ENCODE assay signal across 1 cellular context in the genomic region with DNA sequence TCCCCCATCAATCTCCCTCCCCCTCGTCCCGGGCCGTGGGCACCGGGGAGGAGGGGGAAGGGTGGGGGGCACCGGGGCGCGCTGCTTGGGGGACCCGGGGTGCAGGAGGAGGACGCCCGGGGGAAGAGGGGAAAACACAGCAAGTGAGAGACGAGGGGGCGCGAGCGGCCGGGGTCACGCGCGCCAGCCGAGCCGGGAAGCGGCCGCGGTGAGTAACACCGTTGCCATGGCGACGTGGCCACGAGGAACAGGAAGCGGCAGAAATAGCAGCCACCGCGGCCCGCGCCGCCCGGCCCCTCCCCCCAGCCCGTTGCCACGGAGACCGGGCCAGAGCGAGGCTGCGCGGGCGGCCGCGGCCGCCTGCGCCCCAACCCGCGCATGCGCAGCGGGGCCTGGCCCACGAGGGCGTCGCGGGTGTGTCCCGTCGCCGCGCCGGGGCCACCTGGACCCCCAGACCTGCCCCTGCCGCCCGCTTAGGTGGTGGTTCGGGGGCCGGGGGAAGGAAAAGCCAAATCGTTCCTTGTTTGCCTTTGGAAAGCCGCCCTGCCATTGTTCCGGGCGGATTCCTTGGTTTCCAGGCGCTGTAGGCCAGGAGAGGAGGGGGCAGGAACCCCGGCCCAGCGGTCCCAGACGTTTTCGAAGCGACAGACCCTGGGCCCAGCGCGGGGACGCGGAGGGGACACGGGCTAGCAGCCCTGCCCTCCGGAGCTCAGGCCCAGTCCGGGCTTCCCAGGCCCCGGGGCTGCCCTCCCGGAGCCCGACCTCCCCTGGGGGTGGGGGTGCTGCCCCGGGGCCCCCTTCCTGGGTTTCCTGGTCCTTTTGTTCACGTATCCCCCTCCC.
A peak's percentile ranks its signal among the peaks of the same experiment; 100 is the strongest.
TF ChIP-seq lines count a peak whose summit lies in the region.

No MANE protein-coding gene starts in this region.

TF ChIP-seq in HepG2, 621 proteins besides CTCF, POLR2A, EP300 and RAD21 (continued from another document and continues in another):
- TF ChIP-seq, protein P1, sequence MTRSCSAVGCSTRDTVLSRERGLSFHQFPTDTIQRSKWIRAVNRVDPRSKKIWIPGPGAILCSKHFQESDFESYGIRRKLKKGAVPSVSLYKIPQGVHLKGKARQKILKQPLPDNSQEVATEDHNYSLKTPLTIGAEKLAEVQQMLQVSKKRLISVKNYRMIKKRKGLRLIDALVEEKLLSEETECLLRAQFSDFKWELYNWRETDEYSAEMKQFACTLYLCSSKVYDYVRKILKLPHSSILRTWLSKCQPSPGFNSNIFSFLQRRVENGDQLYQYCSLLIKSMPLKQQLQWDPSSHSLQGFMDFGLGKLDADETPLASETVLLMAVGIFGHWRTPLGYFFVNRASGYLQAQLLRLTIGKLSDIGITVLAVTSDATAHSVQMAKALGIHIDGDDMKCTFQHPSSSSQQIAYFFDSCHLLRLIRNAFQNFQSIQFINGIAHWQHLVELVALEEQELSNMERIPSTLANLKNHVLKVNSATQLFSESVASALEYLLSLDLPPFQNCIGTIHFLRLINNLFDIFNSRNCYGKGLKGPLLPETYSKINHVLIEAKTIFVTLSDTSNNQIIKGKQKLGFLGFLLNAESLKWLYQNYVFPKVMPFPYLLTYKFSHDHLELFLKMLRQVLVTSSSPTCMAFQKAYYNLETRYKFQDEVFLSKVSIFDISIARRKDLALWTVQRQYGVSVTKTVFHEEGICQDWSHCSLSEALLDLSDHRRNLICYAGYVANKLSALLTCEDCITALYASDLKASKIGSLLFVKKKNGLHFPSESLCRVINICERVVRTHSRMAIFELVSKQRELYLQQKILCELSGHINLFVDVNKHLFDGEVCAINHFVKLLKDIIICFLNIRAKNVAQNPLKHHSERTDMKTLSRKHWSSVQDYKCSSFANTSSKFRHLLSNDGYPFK (CRISPR knock-in tag; IDR thresholded peaks at IDR 0.05; ENCODE audit: borderline replicate concordance) = peak; percentile 50; the same call in 1 of the 2 replicates
- TF ChIP-seq ARID3A (IDR thresholded peaks at IDR 0.05; ENCODE audit: low read depth, low read length) (no peak; the same call in 1 of the 2 replicates), ZFP90 (CRISPR knock-in tag; IDR thresholded peaks at IDR 0.05; ENCODE audit: borderline replicate concordance) (no peak), ZNF782 (CRISPR knock-in tag; IDR thresholded peaks at IDR 0.05; ENCODE audit: borderline replicate concordance) (no peak), SALL1 (CRISPR knock-in tag; IDR thresholded peaks at IDR 0.05) (0 out of 2 replicates have a peak, but pooled peaks have one; percentile 7), FIP1L1 (IDR thresholded peaks at IDR 0.05; ENCODE audit: borderline replicate concordance, insufficient read depth, low read depth, low read length) (no peak), ZNF33A (CRISPR knock-in tag; IDR thresholded peaks at IDR 0.05; ENCODE audit: borderline replicate concordance) (no peak), SMAD3 (CRISPR knock-in tag; IDR thresholded peaks at IDR 0.05) (no peak), ZNF766 (CRISPR knock-in tag; IDR thresholded peaks at IDR 0.05; ENCODE audit: borderline replicate concordance) (no peak), JARID2 (CRISPR knock-in tag; IDR thresholded peaks at IDR 0.05; ENCODE audit: insufficient replicate concordance) (no peak), GPBP1L1 (CRISPR knock-in tag; IDR thresholded peaks at IDR 0.05) (no peak), ZNF543 (CRISPR knock-in tag; IDR thresholded peaks at IDR 0.05) (no peak), ZNF589 (CRISPR knock-in tag; conservative IDR thresholded peaks at IDR 0.05) (no peak), TEF (CRISPR knock-in tag; IDR thresholded peaks at IDR 0.05) (no peak), RELA (CRISPR knock-in tag; IDR thresholded peaks at IDR 0.05) (no peak), GFI1 (CRISPR knock-in tag; IDR thresholded peaks at IDR 0.05; ENCODE audit: borderline replicate concordance) (no peak), FOXM1 (CRISPR knock-in tag; IDR thresholded peaks at IDR 0.05) (no peak), ZGPAT (CRISPR knock-in tag; IDR thresholded peaks at IDR 0.05) (no peak), DNMT1 (CRISPR knock-in tag; IDR thresholded peaks at IDR 0.05) (no peak), ZKSCAN5 (CRISPR knock-in tag; IDR thresholded peaks at IDR 0.05) (no peak)
- TF ChIP-seq, protein P2, sequence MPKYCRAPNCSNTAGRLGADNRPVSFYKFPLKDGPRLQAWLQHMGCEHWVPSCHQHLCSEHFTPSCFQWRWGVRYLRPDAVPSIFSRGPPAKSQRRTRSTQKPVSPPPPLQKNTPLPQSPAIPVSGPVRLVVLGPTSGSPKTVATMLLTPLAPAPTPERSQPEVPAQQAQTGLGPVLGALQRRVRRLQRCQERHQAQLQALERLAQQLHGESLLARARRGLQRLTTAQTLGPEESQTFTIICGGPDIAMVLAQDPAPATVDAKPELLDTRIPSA (CRISPR knock-in tag; IDR thresholded peaks at IDR 0.05; ENCODE audit: borderline replicate concordance) = no peak
- TF ChIP-seq, protein P3, sequence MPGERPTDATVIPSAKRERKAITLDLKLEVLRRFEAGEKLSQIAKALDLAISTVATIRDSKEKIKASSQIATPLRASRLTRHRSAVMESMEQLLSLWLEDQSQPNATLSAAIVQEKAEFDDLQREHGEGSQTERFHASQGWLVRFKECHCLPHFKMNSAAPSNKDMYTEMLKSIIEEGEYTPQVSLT (CRISPR knock-in tag; IDR thresholded peaks at IDR 0.05; ENCODE audit: borderline replicate concordance, low read depth) = no peak; the same call in 1 of the 2 replicates
- TF ChIP-seq, protein P4, sequence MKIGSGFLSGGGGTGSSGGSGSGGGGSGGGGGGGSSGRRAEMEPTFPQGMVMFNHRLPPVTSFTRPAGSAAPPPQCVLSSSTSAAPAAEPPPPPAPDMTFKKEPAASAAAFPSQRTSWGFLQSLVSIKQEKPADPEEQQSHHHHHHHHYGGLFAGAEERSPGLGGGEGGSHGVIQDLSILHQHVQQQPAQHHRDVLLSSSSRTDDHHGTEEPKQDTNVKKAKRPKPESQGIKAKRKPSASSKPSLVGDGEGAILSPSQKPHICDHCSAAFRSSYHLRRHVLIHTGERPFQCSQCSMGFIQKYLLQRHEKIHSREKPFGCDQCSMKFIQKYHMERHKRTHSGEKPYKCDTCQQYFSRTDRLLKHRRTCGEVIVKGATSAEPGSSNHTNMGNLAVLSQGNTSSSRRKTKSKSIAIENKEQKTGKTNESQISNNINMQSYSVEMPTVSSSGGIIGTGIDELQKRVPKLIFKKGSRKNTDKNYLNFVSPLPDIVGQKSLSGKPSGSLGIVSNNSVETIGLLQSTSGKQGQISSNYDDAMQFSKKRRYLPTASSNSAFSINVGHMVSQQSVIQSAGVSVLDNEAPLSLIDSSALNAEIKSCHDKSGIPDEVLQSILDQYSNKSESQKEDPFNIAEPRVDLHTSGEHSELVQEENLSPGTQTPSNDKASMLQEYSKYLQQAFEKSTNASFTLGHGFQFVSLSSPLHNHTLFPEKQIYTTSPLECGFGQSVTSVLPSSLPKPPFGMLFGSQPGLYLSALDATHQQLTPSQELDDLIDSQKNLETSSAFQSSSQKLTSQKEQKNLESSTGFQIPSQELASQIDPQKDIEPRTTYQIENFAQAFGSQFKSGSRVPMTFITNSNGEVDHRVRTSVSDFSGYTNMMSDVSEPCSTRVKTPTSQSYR (CRISPR knock-in tag; IDR thresholded peaks at IDR 0.05; ENCODE audit: borderline replicate concordance) = peak; percentile 92
- TF ChIP-seq, protein P5, sequence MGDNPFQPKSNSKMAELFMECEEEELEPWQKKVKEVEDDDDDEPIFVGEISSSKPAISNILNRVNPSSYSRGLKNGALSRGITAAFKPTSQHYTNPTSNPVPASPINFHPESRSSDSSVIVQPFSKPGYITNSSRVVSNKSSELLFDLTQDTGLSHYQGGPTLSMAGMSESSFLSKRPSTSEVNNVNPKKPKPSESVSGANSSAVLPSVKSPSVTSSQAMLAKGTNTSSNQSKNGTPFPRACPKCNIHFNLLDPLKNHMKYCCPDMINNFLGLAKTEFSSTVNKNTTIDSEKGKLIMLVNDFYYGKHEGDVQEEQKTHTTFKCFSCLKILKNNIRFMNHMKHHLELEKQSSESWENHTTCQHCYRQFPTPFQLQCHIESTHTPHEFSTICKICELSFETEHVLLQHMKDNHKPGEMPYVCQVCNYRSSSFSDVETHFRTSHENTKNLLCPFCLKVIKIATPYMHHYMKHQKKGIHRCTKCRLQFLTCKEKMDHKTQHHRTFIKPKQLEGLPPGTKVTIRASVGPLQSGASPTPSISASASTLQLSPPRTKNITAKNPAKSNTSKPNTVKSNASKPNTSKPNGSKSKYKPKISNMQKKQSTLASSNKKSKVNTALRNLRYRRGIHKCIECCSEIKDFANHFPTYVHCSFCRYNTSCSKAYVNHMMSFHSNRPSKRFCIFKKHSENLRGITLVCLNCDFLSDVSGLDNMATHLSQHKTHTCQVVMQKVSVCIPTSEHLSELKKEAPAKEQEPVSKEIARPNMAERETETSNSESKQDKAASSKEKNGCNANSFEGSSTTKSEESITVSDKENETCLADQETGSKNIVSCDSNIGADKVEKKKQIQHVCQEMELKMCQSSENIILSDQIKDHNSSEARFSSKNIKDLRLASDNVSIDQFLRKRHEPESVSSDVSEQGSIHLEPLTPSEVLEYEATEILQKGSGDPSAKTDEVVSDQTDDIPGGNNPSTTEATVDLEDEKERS (CRISPR knock-in tag; IDR thresholded peaks at IDR 0.05) = no peak; the same call in 1 of the 2 replicates
- TF ChIP-seq, protein P6, sequence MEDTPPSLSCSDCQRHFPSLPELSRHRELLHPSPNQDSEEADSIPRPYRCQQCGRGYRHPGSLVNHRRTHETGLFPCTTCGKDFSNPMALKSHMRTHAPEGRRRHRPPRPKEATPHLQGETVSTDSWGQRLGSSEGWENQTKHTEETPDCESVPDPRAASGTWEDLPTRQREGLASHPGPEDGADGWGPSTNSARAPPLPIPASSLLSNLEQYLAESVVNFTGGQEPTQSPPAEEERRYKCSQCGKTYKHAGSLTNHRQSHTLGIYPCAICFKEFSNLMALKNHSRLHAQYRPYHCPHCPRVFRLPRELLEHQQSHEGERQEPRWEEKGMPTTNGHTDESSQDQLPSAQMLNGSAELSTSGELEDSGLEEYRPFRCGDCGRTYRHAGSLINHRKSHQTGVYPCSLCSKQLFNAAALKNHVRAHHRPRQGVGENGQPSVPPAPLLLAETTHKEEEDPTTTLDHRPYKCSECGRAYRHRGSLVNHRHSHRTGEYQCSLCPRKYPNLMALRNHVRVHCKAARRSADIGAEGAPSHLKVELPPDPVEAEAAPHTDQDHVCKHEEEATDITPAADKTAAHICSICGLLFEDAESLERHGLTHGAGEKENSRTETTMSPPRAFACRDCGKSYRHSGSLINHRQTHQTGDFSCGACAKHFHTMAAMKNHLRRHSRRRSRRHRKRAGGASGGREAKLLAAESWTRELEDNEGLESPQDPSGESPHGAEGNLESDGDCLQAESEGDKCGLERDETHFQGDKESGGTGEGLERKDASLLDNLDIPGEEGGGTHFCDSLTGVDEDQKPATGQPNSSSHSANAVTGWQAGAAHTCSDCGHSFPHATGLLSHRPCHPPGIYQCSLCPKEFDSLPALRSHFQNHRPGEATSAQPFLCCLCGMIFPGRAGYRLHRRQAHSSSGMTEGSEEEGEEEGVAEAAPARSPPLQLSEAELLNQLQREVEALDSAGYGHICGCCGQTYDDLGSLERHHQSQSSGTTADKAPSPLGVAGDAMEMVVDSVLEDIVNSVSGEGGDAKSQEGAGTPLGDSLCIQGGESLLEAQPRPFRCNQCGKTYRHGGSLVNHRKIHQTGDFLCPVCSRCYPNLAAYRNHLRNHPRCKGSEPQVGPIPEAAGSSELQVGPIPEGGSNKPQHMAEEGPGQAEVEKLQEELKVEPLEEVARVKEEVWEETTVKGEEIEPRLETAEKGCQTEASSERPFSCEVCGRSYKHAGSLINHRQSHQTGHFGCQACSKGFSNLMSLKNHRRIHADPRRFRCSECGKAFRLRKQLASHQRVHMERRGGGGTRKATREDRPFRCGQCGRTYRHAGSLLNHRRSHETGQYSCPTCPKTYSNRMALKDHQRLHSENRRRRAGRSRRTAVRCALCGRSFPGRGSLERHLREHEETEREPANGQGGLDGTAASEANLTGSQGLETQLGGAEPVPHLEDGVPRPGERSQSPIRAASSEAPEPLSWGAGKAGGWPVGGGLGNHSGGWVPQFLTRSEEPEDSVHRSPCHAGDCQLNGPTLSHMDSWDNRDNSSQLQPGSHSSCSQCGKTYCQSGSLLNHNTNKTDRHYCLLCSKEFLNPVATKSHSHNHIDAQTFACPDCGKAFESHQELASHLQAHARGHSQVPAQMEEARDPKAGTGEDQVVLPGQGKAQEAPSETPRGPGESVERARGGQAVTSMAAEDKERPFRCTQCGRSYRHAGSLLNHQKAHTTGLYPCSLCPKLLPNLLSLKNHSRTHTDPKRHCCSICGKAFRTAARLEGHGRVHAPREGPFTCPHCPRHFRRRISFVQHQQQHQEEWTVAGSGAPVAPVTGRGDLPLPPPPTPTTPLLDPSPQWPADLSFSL (CRISPR knock-in tag; IDR thresholded peaks at IDR 0.05) = no peak
